1 cellular context compared by ENCODE assay signal in genomic region chr10:43408710-43409384, GRCh38.
TF ChIP-seq lines count a peak whose summit lies in the region.

Gene HNRNPF (minus strand): TSS chr10:43409186. CDS start chr10:43387884, 21,302 bp downstream.

TF ChIP-seq in WTC11, 78 proteins besides CTCF, POLR2A, EP300 and RAD21 (continued from another document):
- TF ChIP-seq HMGXB4 (CRISPR knock-in tag; IDR thresholded peaks at IDR 0.05) (peak; percentile 76; the same call in 1 of the 2 replicates), SP1 (CRISPR knock-in tag; conservative IDR thresholded peaks at IDR 0.05) (peak; percentile 94), ZNF121 (CRISPR knock-in tag; IDR thresholded peaks at IDR 0.05) (no peak), ATF3 (CRISPR knock-in tag; conservative IDR thresholded peaks at IDR 0.05) (0 out of 2 replicates have a peak, but pooled peaks have one; percentile 71), ZNF671 (CRISPR knock-in tag; IDR thresholded peaks at IDR 0.05) (no peak), ZBTB43 (CRISPR knock-in tag; IDR thresholded peaks at IDR 0.05) (peak; percentile 88), IRF2 (CRISPR knock-in tag; IDR thresholded peaks at IDR 0.05; ENCODE audit: borderline replicate concordance, low read depth) (peak; percentile 78; the same call in 1 of the 2 replicates), TEAD4 (CRISPR knock-in tag; IDR thresholded peaks at IDR 0.05) (peak; percentile 75; the same call in 1 of the 2 replicates)
